ENCODE assay signal across 22 cellular contexts in the genomic region with DNA sequence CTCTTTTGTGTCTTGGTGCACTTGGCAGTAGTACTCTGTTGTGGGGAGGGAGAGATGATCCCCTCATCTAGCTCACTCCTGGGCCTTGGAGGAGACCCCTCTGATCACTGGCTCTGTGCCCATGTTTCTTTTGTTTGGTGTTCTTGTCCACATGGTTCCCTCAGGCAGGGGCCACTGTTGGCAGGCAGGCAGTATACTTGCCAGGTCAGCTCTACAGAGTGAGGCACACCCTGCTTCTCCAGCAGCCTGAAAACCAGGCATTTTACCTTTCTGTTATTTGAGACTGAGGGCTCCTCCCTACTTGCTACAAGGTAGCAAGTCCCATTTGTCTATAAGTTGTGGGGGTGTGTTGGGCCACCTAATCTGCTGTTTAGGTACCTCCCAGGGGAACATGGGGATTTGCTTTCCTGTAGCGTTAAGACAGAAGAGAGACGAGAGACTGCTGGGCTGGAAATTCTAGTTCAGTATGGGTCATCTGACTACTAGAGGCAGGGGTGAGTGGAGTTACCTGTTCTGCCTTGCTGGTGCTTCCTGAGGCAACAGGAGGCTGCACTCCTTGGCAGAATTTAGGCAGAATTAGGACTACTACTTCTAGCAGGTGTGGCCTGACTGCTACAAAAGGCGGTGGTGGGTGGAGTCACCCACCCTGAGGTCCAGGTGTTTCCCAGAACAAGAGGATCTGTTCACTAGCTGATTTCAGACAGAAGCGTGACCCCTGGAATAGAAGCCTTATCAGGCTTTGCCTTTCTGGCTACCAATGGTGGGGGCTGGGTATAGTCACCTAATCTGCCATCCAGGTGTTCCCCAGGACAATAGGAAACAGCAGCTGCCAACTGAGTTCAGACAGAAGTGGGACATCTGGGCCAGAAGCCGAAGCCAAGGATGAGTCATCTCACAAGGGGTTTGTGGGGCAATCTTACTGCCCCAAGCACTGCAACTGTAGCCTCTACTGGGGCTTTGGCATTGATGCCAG.
DNase-seq lines count a peak whose midpoint lies in the region; ATAC-seq and TF ChIP-seq lines count a peak whose summit lies in the region.
"Had no signal": no experiment of that assay in that cellular context is flagged by ENCODE, and none has a peak within 500 bp of the region (broad histone marks: within the 10 kb centered on the region; RNA-seq: fewer than 3 reads in every experiment).

No MANE protein-coding gene starts in this region.

- no peak for TF ChIP-seq CTCF in MCF 10A (IDR thresholded peaks at IDR 0.05; ENCODE audit: unreplicated experiment)
- TF ChIP-seq CTCF in mammary epithelial cell (conservative IDR thresholded peaks at IDR 0.05 in 1 of 2, IDR thresholded peaks at IDR 0.05 in 1 of 2; ENCODE audit: extremely low read depth in 1 of 2, insufficient read depth in 1 of 2, low read depth in 1 of 2, low read length in 2 of 2) = no peak
- no peak for TF ChIP-seq CTCF in smooth muscle cell (IDR thresholded peaks at IDR 0.05; ENCODE audit: borderline replicate concordance, insufficient read depth, poor library complexity, severe bottlenecking)

- H3K36me3 Mint-ChIP-seq in MCF 10A (ENCODE audit: insufficient read depth, unreplicated experiment) (no peaks in the 10 kb centered on the region), T-helper 17 cell (ENCODE audit: low read depth) (no peaks in the 10 kb centered on the region)
- H3K36me3 Mint-ChIP-seq: activated naive CD8-positive, alpha-beta T cell treated with anti-CD3 and anti-CD28 coated beads for 36 hours; CD4-positive, CD25-positive, alpha-beta regulatory T cell had no signal

- 53% methylated on average over 4 of the region's 5 CpGs for WGBS in mammary epithelial cell (ENCODE audit: low coverage, missing lambda C conversion rate)
- WGBS in smooth muscle cell (ENCODE audit: low lambda C conversion rate) = 79% methylated on average over 5 of the region's 5 CpGs

- H3K27me3 Mint-ChIP-seq in MCF 10A (ENCODE audit: insufficient read depth, unreplicated experiment) (no peaks in the 10 kb centered on the region), T-helper 17 cell (no peaks in the 10 kb centered on the region)
- H3K27me3 Mint-ChIP-seq: activated B cell treated with CpG ODN at 0.5 μM for 24 hours; activated naive CD8-positive, alpha-beta T cell treated with anti-CD3 and anti-CD28 coated beads for 36 hours; CD4-positive, CD25-positive, alpha-beta regulatory T cell had no signal

- BruUV-seq in MCF 10A (replicated peaks; lab: Mats Ljungman, UMichigan) (no TSS peak), mammary epithelial cell (replicated peaks; lab: Mats Ljungman, UMichigan) (no TSS peak)

- intact Hi-C loops in MCF 10A (cut with micrococcal nuclease) = no loop called here
- intact Hi-C loops in mammary epithelial cell (cut with micrococcal nuclease) = no loop called here

- H3K4me2 ChIP-seq in mammary epithelial cell (ENCODE audit: insufficient read depth, low read depth, low read length) (no peak overlapping the region), smooth muscle cell (no peak overlapping the region)

- dilution Hi-C loops in mammary epithelial cell (cut with HindIII; ENCODE audit: low sequenced_read_pairs) = no loop called here

- H3K79me2 ChIP-seq in mammary epithelial cell (ENCODE audit: insufficient read depth, low read length) = no peaks in the 10 kb centered on the region
- no peaks in the 10 kb centered on the region for H3K79me2 ChIP-seq in smooth muscle cell (ENCODE audit: low read depth)

- peaks cover 5% of the 10 kb centered on the region for H3K4me1 Mint-ChIP-seq in MCF 10A (ENCODE audit: insufficient read depth, unreplicated experiment)
- no peaks in the 10 kb centered on the region for H3K4me1 Mint-ChIP-seq in T-helper 17 cell
- H3K4me1 Mint-ChIP-seq: activated B cell treated with CpG ODN at 0.5 μM for 24 hours; activated naive CD8-positive, alpha-beta T cell treated with anti-CD3 and anti-CD28 coated beads for 36 hours; CD4-positive, CD25-positive, alpha-beta regulatory T cell had no signal

- H3K4me1 ChIP-seq in mammary epithelial cell (ENCODE audit: insufficient read depth, low read length) (no peaks in the 10 kb centered on the region), smooth muscle cell (ENCODE audit: low read depth) (no peaks in the 10 kb centered on the region)
- H3K4me1 ChIP-seq: uterus had no signal

- DNase-seq in MCF 10A (ENCODE audit: unreplicated experiment) (peak; percentile 48), mammary epithelial cell (no peak), NCI-H2171 (lab: John Stamatoyannopoulos, UW) (peak; percentile 3), astrocyte of the hippocampus (ENCODE audit: low read depth, low spot score) (peak; percentile 2), smooth muscle cell (lab: John Stamatoyannopoulos, UW; ENCODE audit: unreplicated experiment) (no peak), T-helper 17 cell (no peak)
- DNase-seq: ACHN; activated B cell treated with CpG ODN at 0.5 μM for 24 hours; activated CD8-positive, alpha-beta memory T cell treated with anti-CD3 and anti-CD28 coated beads for 24 hours; activated naive CD8-positive, alpha-beta T cell treated with anti-CD3 and anti-CD28 coated beads for 36 hours; CD4-positive, CD25-positive, alpha-beta regulatory T cell; effector memory CD4-positive, alpha-beta T cell; KG1; mucosa of descending colon; NCI-H1092; NCI-H2227 treated with DMSO at 0.1 percent for 48 hours; Right ventricle myocardium superior; stimulated activated CD4-positive, alpha-beta T cell treated with anti-CD3 and anti-CD28 coated beads, Interleukin-4, amount 100 ng/mL, for 4 hours; T-helper 1 cell; uterus had no signal

- H3K4me3 Mint-ChIP-seq in MCF 10A (ENCODE audit: unreplicated experiment) = no peak overlapping the region
- no peak overlapping the region for H3K4me3 Mint-ChIP-seq in T-helper 17 cell
- H3K4me3 Mint-ChIP-seq: activated B cell treated with CpG ODN at 0.5 μM for 24 hours; activated naive CD8-positive, alpha-beta T cell treated with anti-CD3 and anti-CD28 coated beads for 36 hours; CD4-positive, CD25-positive, alpha-beta regulatory T cell had no signal

- H3F3A ChIP-seq in smooth muscle cell (ENCODE audit: low read depth) = no peaks in the 10 kb centered on the region

- in situ Hi-C loops in mammary epithelial cell (cut with MboI; ENCODE audit: low sequenced_read_pairs in 2 of 2) = no loop called here

- H3K9ac ChIP-seq in mammary epithelial cell (ENCODE audit: insufficient read depth, low read length) = no peak overlapping the region
- no peak overlapping the region for H3K9ac ChIP-seq in smooth muscle cell (ENCODE audit: low read depth)

- H3K9me3 ChIP-seq in mammary epithelial cell (replicated peaks; ENCODE audit: insufficient read depth, low read length) (no peaks in the 10 kb centered on the region), smooth muscle cell (replicated peaks; ENCODE audit: low read depth) (no peaks in the 10 kb centered on the region), T-helper 17 cell (ENCODE audit: control insufficient read depth, low read length, poor library complexity, severe bottlenecking) (peaks cover 4% of the 10 kb centered on the region)
- H3K9me3 ChIP-seq: mucosa of descending colon, uterus had no signal

- H2AFZ ChIP-seq in mammary epithelial cell (ENCODE audit: low read depth, low read length) (no peak overlapping the region), smooth muscle cell (ENCODE audit: low read depth) (no peak overlapping the region)

- H3K27ac ChIP-seq in mammary epithelial cell (ENCODE audit: insufficient read depth, low read depth, low read length) (no peak overlapping the region), smooth muscle cell (ENCODE audit: low read depth) (no peak overlapping the region)
- H3K27ac ChIP-seq: uterus had no signal

- H4K20me1 ChIP-seq in mammary epithelial cell (ENCODE audit: insufficient read depth, low read length) (no peaks in the 10 kb centered on the region), smooth muscle cell (ENCODE audit: low read depth) (no peaks in the 10 kb centered on the region)

- H3K36me3 ChIP-seq in mammary epithelial cell (ENCODE audit: insufficient read depth, low read length) (no peaks in the 10 kb centered on the region), smooth muscle cell (ENCODE audit: low read depth) (no peaks in the 10 kb centered on the region)
- H3K36me3 ChIP-seq: uterus had no signal

- CTCF ChIA-PET in MCF 10A (lab: Yijun Ruan, JAX) = interaction anchor here (1.0 kb wide), 1 partner anchor 30 kb away, joined by 3 read pairs; no protein-coding TSS in a partner anchor
- CTCF ChIA-PET in mammary epithelial cell (lab: Charles Lee; ENCODE audit: low non-redundant PET) = no interaction called here

- ATAC-seq in GM18870 (IDR thresholded peaks at IDR 0.05; ENCODE audit: unreplicated experiment) (no peak), HG03095 (IDR thresholded peaks at IDR 0.05; ENCODE audit: unreplicated experiment) (no peak), T-helper 17 cell (no peak)
- ATAC-seq: mucosa of descending colon had no signal

- no peaks in the 10 kb centered on the region for H3K27me3 ChIP-seq in mammary epithelial cell (ENCODE audit: insufficient read depth, low read length)
- H3K27me3 ChIP-seq in smooth muscle cell (ENCODE audit: low read depth) = no peaks in the 10 kb centered on the region
- H3K27me3 ChIP-seq: uterus had no signal

- H3K4me3 ChIP-seq in mammary epithelial cell (replicated peaks in 1 of 3; ENCODE audit: insufficient read depth in 1 of 3, low read depth in 2 of 3, low read length in 3 of 3) (no peak overlapping the region), smooth muscle cell (no peak overlapping the region)
- H3K4me3 ChIP-seq: mucosa of descending colon, uterus had no signal

- H3K27ac Mint-ChIP-seq in MCF 10A (ENCODE audit: low read depth, unreplicated experiment) (no peak overlapping the region), T-helper 17 cell (no peak overlapping the region)
- H3K27ac Mint-ChIP-seq: activated B cell treated with CpG ODN at 0.5 μM for 24 hours; activated naive CD8-positive, alpha-beta T cell treated with anti-CD3 and anti-CD28 coated beads for 36 hours; CD4-positive, CD25-positive, alpha-beta regulatory T cell had no signal

- POLR2A ChIA-PET in MCF 10A (lab: Yijun Ruan, JAX) = no interaction called here

- peaks cover 21% of the 10 kb centered on the region for H3K9me3 Mint-ChIP-seq in MCF 10A (ENCODE audit: unreplicated experiment)

Comparison
In these comparisons a context has a peak if more than half of its experiments do, and no peak if none do; other contexts are left out.
1. DNase-seq: peak in MCF 10A (single experiment), NCI-H2171 (single experiment) and astrocyte of the hippocampus (single experiment); none in mammary epithelial cell (single experiment), smooth muscle cell (single experiment) and T-helper 17 cell (0 of 3).